2 cellular contexts compared by ENCODE assay signal in the genomic region with DNA sequence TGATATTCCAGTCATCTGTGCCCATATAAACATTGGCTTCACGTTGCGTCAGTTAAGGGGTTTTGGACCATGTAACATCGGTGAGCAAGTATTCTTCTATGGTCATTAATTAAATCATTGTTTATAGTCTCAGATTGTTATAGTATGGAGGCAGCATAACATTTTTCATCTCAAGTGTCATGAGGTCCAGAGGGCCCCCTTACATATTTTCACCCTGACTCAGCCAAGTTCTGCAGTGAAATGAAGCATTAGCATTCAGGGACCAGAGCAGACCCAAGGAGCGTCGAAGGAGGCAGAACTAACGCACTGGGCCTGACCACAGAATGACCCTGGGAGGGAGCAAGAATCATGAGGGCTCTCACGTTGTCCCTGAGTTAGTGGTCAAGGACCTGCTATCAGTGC.
TF ChIP-seq lines count a peak whose summit lies in the region.

No MANE protein-coding gene starts in this region.

TF ChIP-seq in WTC11, 78 proteins besides CTCF, POLR2A, EP300 and RAD21:
- TF ChIP-seq, protein P1, sequence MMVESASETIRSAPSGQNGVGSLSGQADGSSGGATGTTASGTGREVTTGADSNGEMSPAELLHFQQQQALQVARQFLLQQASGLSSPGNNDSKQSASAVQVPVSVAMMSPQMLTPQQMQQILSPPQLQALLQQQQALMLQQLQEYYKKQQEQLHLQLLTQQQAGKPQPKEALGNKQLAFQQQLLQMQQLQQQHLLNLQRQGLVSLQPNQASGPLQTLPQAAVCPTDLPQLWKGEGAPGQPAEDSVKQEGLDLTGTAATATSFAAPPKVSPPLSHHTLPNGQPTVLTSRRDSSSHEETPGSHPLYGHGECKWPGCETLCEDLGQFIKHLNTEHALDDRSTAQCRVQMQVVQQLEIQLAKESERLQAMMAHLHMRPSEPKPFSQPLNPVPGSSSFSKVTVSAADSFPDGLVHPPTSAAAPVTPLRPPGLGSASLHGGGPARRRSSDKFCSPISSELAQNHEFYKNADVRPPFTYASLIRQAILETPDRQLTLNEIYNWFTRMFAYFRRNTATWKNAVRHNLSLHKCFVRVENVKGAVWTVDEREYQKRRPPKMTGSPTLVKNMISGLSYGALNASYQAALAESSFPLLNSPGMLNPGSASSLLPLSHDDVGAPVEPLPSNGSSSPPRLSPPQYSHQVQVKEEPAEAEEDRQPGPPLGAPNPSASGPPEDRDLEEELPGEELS (CRISPR knock-in tag; IDR thresholded peaks at IDR 0.05) = no peak
- TF ChIP-seq GABPB1 (CRISPR knock-in tag; IDR thresholded peaks at IDR 0.05) (no peak), FOXJ3 (CRISPR knock-in tag; IDR thresholded peaks at IDR 0.05; ENCODE audit: borderline replicate concordance) (no peak)
- TF ChIP-seq, protein P2, sequence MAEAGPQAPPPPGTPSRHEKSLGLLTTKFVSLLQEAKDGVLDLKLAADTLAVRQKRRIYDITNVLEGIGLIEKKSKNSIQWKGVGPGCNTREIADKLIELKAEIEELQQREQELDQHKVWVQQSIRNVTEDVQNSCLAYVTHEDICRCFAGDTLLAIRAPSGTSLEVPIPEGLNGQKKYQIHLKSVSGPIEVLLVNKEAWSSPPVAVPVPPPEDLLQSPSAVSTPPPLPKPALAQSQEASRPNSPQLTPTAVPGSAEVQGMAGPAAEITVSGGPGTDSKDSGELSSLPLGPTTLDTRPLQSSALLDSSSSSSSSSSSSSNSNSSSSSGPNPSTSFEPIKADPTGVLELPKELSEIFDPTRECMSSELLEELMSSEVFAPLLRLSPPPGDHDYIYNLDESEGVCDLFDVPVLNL (CRISPR knock-in tag; IDR thresholded peaks at IDR 0.05; ENCODE audit: borderline replicate concordance, low read depth) = no peak
- TF ChIP-seq, protein P3, sequence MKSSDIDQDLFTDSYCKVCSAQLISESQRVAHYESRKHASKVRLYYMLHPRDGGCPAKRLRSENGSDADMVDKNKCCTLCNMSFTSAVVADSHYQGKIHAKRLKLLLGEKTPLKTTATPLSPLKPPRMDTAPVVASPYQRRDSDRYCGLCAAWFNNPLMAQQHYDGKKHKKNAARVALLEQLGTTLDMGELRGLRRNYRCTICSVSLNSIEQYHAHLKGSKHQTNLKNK (CRISPR knock-in tag; IDR thresholded peaks at IDR 0.05) = no peak

TF ChIP-seq in HepG2, 621 proteins besides CTCF, POLR2A, EP300 and RAD21 (continued from another document):
- TF ChIP-seq, protein P4, sequence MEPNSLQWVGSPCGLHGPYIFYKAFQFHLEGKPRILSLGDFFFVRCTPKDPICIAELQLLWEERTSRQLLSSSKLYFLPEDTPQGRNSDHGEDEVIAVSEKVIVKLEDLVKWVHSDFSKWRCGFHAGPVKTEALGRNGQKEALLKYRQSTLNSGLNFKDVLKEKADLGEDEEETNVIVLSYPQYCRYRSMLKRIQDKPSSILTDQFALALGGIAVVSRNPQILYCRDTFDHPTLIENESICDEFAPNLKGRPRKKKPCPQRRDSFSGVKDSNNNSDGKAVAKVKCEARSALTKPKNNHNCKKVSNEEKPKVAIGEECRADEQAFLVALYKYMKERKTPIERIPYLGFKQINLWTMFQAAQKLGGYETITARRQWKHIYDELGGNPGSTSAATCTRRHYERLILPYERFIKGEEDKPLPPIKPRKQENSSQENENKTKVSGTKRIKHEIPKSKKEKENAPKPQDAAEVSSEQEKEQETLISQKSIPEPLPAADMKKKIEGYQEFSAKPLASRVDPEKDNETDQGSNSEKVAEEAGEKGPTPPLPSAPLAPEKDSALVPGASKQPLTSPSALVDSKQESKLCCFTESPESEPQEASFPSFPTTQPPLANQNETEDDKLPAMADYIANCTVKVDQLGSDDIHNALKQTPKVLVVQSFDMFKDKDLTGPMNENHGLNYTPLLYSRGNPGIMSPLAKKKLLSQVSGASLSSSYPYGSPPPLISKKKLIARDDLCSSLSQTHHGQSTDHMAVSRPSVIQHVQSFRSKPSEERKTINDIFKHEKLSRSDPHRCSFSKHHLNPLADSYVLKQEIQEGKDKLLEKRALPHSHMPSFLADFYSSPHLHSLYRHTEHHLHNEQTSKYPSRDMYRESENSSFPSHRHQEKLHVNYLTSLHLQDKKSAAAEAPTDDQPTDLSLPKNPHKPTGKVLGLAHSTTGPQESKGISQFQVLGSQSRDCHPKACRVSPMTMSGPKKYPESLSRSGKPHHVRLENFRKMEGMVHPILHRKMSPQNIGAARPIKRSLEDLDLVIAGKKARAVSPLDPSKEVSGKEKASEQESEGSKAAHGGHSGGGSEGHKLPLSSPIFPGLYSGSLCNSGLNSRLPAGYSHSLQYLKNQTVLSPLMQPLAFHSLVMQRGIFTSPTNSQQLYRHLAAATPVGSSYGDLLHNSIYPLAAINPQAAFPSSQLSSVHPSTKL (CRISPR knock-in tag; IDR thresholded peaks at IDR 0.05) = no peak
- TF ChIP-seq SETDB1 (CRISPR knock-in tag; IDR thresholded peaks at IDR 0.05; ENCODE audit: borderline replicate concordance) (no peak), ETV5 (CRISPR knock-in tag; IDR thresholded peaks at IDR 0.05; ENCODE audit: borderline replicate concordance) (no peak), PCBP2 (optimal IDR thresholded peaks at IDR 0.05; ENCODE audit: low read depth, low read length, poor library complexity, severe bottlenecking) (no peak), ESRRA (CRISPR knock-in tag; IDR thresholded peaks at IDR 0.05; ENCODE audit: low read depth) (no peak), SP140L (CRISPR knock-in tag; IDR thresholded peaks at IDR 0.05; ENCODE audit: borderline replicate concordance) (no peak), THAP11 (CRISPR knock-in tag; IDR thresholded peaks at IDR 0.05) (no peak), ZNF441 (CRISPR knock-in tag; IDR thresholded peaks at IDR 0.05; ENCODE audit: borderline replicate concordance) (no peak), HNF4G (IDR thresholded peaks at IDR 0.05; ENCODE audit: borderline replicate concordance, low read depth, low read length) (no peak), HNF4G (CRISPR knock-in tag; IDR thresholded peaks at IDR 0.05; ENCODE audit: borderline replicate concordance, low read depth) (no peak), ZNF674 (CRISPR knock-in tag; IDR thresholded peaks at IDR 0.05; ENCODE audit: low read depth) (no peak), NR3C1 (CRISPR knock-in tag; IDR thresholded peaks at IDR 0.05) (no peak), MATR3 (CRISPR knock-in tag; IDR thresholded peaks at IDR 0.05) (no peak)
- TF ChIP-seq, protein P5, sequence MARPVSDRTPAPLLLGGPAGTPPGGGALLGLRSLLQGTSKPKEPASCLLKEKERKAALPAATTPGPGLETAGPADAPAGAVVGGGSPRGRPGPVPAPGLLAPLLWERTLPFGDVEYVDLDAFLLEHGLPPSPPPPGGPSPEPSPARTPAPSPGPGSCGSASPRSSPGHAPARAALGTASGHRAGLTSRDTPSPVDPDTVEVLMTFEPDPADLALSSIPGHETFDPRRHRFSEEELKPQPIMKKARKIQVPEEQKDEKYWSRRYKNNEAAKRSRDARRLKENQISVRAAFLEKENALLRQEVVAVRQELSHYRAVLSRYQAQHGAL (CRISPR knock-in tag; IDR thresholded peaks at IDR 0.05; ENCODE audit: not compliant biosample characterization) = no peak
- TF ChIP-seq, protein P6, sequence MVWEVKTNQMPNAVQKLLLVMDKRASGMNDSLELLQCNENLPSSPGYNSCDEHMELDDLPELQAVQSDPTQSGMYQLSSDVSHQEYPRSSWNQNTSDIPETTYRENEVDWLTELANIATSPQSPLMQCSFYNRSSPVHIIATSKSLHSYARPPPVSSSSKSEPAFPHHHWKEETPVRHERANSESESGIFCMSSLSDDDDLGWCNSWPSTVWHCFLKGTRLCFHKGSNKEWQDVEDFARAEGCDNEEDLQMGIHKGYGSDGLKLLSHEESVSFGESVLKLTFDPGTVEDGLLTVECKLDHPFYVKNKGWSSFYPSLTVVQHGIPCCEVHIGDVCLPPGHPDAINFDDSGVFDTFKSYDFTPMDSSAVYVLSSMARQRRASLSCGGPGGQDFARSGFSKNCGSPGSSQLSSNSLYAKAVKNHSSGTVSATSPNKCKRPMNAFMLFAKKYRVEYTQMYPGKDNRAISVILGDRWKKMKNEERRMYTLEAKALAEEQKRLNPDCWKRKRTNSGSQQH (CRISPR knock-in tag; IDR thresholded peaks at IDR 0.05; ENCODE audit: low read depth) = no peak
- TF ChIP-seq, protein P7, sequence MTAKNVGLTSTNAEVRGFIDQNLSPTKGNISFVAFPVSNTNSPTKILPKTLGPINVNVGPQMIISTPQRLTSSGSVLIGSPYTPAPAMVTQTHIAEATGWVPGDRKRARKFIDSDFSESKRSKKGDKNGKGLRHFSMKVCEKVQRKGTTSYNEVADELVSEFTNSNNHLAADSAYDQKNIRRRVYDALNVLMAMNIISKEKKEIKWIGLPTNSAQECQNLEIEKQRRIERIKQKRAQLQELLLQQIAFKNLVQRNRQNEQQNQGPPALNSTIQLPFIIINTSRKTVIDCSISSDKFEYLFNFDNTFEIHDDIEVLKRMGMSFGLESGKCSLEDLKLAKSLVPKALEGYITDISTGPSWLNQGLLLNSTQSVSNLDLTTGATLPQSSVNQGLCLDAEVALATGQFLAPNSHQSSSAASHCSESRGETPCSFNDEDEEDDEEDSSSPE (CRISPR knock-in tag; IDR thresholded peaks at IDR 0.05) = no peak
- TF ChIP-seq, protein P8, sequence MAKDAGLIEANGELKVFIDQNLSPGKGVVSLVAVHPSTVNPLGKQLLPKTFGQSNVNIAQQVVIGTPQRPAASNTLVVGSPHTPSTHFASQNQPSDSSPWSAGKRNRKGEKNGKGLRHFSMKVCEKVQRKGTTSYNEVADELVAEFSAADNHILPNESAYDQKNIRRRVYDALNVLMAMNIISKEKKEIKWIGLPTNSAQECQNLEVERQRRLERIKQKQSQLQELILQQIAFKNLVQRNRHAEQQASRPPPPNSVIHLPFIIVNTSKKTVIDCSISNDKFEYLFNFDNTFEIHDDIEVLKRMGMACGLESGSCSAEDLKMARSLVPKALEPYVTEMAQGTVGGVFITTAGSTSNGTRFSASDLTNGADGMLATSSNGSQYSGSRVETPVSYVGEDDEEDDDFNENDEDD (CRISPR knock-in tag; IDR thresholded peaks at IDR 0.05; ENCODE audit: borderline replicate concordance) = no peak
- TF ChIP-seq, protein P9, sequence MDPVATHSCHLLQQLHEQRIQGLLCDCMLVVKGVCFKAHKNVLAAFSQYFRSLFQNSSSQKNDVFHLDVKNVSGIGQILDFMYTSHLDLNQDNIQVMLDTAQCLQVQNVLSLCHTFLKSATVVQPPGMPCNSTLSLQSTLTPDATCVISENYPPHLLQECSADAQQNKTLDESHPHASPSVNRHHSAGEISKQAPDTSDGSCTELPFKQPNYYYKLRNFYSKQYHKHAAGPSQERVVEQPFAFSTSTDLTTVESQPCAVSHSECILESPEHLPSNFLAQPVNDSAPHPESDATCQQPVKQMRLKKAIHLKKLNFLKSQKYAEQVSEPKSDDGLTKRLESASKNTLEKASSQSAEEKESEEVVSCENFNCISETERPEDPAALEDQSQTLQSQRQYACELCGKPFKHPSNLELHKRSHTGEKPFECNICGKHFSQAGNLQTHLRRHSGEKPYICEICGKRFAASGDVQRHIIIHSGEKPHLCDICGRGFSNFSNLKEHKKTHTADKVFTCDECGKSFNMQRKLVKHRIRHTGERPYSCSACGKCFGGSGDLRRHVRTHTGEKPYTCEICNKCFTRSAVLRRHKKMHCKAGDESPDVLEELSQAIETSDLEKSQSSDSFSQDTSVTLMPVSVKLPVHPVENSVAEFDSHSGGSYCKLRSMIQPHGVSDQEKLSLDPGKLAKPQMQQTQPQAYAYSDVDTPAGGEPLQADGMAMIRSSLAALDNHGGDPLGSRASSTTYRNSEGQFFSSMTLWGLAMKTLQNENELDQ (CRISPR knock-in tag; IDR thresholded peaks at IDR 0.05; ENCODE audit: borderline replicate concordance) = no peak
